8 cellular contexts compared by ENCODE assay signal in the genomic region with DNA sequence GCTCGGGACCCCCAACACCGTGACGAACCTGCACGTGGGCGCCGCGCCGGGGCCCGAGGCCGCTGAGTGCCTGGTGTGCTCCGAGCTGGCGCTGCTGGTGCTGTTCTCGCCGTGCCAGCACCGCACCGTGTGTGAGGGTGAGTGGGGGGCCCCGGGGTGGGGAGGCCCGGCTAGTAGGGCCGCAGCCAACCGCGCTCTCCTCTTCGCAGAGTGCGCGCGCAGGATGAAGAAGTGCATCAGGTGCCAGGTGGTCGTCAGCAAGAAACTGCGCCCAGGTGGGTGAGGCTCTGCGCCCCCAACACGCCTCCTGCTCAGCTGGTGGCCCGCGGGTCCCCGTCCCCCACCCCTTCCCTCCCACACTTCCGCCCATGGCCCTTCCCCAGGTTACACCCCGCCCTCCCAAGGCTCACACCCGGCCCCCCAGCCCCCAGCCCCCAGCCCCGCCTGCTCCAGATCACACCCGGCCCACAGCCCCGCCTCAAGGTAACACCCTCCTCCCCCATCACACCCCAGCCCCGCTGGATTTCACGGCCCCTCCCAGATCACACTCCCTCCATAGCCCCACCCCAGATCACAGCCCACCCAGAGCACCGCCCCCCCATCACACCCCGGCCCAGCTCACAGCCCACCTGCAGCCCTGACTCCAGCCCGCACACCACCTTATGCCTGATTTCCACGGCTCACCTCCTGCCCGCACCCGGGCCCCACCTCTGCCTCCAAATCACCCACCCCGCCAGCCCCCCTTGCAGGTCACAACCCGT. TPM values are rescaled to one million over a fixed set of nuclear protein-coding genes. Genes with fewer than 3 reads are reported as not detected.
DNase-seq lines count a peak whose midpoint lies in the region; ATAC-seq and TF ChIP-seq lines count a peak whose summit lies in the region.

No MANE protein-coding gene starts in this region.

- H3K36me3 Mint-ChIP-seq in activated T-helper 1 cell treated with anti-CD3 and anti-CD28 coated beads, Interleukin-12 subunit alpha, Interleukin-12 subunit beta, Interleukin-2, Interleukin-4 antibody, amounts not matched to agents 30 ng/mL and 10 ng/mL and 1 ng/mL, durations not matched to agents 14 hours and 24 hours and 36 hours (ENCODE audit: low read depth), result peaks cover 2% of the 10 kb centered on the region
- H3K36me3 Mint-ChIP-seq in memory B cell, result peaks cover 2% of the 10 kb centered on the region

- peak overlapping the region; percentile 24 for H3K27ac ChIP-seq in suprapubic skin
- no peak overlapping the region for H3K27ac ChIP-seq in brain microvascular endothelial cell

- no peak for TF ChIP-seq POLR2A in suprapubic skin (IDR thresholded peaks at IDR 0.05)

- peak overlapping the region; percentile 42 for H3K4me3 Mint-ChIP-seq in activated T-helper 1 cell treated with anti-CD3 and anti-CD28 coated beads, Interleukin-12 subunit alpha, Interleukin-12 subunit beta, Interleukin-2, Interleukin-4 antibody, amounts not matched to agents 30 ng/mL and 10 ng/mL and 1 ng/mL, durations not matched to agents 14 hours and 24 hours and 36 hours
- peak overlapping the region; percentile 80 for H3K4me3 Mint-ChIP-seq in memory B cell

- no peaks in the 10 kb centered on the region for H3K9me3 Mint-ChIP-seq in activated T-helper 1 cell treated with anti-CD3 and anti-CD28 coated beads, Interleukin-12 subunit alpha, Interleukin-12 subunit beta, Interleukin-2, Interleukin-4 antibody, amounts not matched to agents 30 ng/mL and 10 ng/mL and 1 ng/mL, durations not matched to agents 14 hours and 24 hours and 36 hours
- H3K9me3 Mint-ChIP-seq in memory B cell, result no peaks in the 10 kb centered on the region

- 52% methylated on average over 8 of the region's 48 CpGs for WGBS in suprapubic skin

- in situ Hi-C loops in brain microvascular endothelial cell (cut with HindIII; ENCODE audit: low pct_ligation_motif_present, low sequenced_read_pairs), result no loop called here

- H3K4me1 ChIP-seq in suprapubic skin, result peaks cover 59% of the 10 kb centered on the region

- intact Hi-C loops in activated T-helper 1 cell treated with anti-CD3 and anti-CD28 coated beads, Interleukin-12 subunit alpha, Interleukin-12 subunit beta, Interleukin-2, Interleukin-4 antibody, amounts not matched to agents 30 ng/mL and 10 ng/mL and 1 ng/mL, durations not matched to agents 14 hours and 24 hours and 36 hours (cut with micrococcal nuclease), result loop anchor here (2.0 kb wide), 2 partner anchors 15 to 29 kb away; a partner anchor contains a TSS

- TF ChIP-seq CTCF in suprapubic skin (IDR thresholded peaks at IDR 0.05), result no peak
- TF ChIP-seq CTCF in brain microvascular endothelial cell (IDR thresholded peaks at IDR 0.05; ENCODE audit: low read depth, low read length, missing control alignments), result no peak

- DNase-seq in NK-92 treated with Interleukin-12 subunit alpha and Interleukin-12 subunit beta, amount 100 ng/mL, for 24 hours (lab: John Stamatoyannopoulos, UW), result peak; percentile 92
- peak; percentile 37 for DNase-seq in activated T-helper 1 cell treated with anti-CD3 and anti-CD28 coated beads, Interleukin-12 subunit alpha, Interleukin-12 subunit beta, Interleukin-2, Interleukin-4 antibody, amounts not matched to agents 30 ng/mL and 10 ng/mL and 1 ng/mL, durations not matched to agents 14 hours and 24 hours and 36 hours (ENCODE audit: low spot score)
- DNase-seq in memory B cell (ENCODE audit: low spot score in 2 of 2) (no peak), suprapubic skin (ENCODE audit: low spot score in 2 of 2) (peak in 1 of 2 donors; percentile 79), mesenteric fat pad (ENCODE audit: low spot score) (no peak), brain microvascular endothelial cell (no peak), cerebellar cortex (ENCODE audit: low spot score) (no peak)

- H3K9me3 ChIP-seq in suprapubic skin, result no peaks in the 10 kb centered on the region

- peak overlapping the region; percentile 65 for H3K27ac Mint-ChIP-seq in activated T-helper 1 cell treated with anti-CD3 and anti-CD28 coated beads, Interleukin-12 subunit alpha, Interleukin-12 subunit beta, Interleukin-2, Interleukin-4 antibody, amounts not matched to agents 30 ng/mL and 10 ng/mL and 1 ng/mL, durations not matched to agents 14 hours and 24 hours and 36 hours
- peak overlapping the region; percentile 91 for H3K27ac Mint-ChIP-seq in memory B cell

- H3K4me1 Mint-ChIP-seq in activated T-helper 1 cell treated with anti-CD3 and anti-CD28 coated beads, Interleukin-12 subunit alpha, Interleukin-12 subunit beta, Interleukin-2, Interleukin-4 antibody, amounts not matched to agents 30 ng/mL and 10 ng/mL and 1 ng/mL, durations not matched to agents 14 hours and 24 hours and 36 hours (ENCODE audit: low read depth), result no peaks in the 10 kb centered on the region
- peaks cover 11% of the 10 kb centered on the region for H3K4me1 Mint-ChIP-seq in memory B cell

- H3K36me3 ChIP-seq in suprapubic skin (peaks cover 4% of the 10 kb centered on the region), brain microvascular endothelial cell (replicated peaks) (peaks cover 4% of the 10 kb centered on the region)

- TF ChIP-seq EP300 in suprapubic skin (IDR thresholded peaks at IDR 0.05), result no peak

- H3K27me3 Mint-ChIP-seq in activated T-helper 1 cell treated with anti-CD3 and anti-CD28 coated beads, Interleukin-12 subunit alpha, Interleukin-12 subunit beta, Interleukin-2, Interleukin-4 antibody, amounts not matched to agents 30 ng/mL and 10 ng/mL and 1 ng/mL, durations not matched to agents 14 hours and 24 hours and 36 hours (ENCODE audit: insufficient read depth), result peaks cover 4% of the 10 kb centered on the region
- H3K27me3 Mint-ChIP-seq in memory B cell, result peaks cover 4% of the 10 kb centered on the region

- H3K4me3 ChIP-seq in suprapubic skin (peak overlapping the region; percentile 49), brain microvascular endothelial cell (ENCODE audit: low read depth, low read length) (no peak overlapping the region)

- peaks cover 30% of the 10 kb centered on the region for H3K27me3 ChIP-seq in suprapubic skin
- peaks cover 17% of the 10 kb centered on the region for H3K27me3 ChIP-seq in brain microvascular endothelial cell (replicated peaks)

- peak; percentile 35 for ATAC-seq in memory B cell (ENCODE audit: low read depth)
- no peak for ATAC-seq in GM19455 (IDR thresholded peaks at IDR 0.05; ENCODE audit: unreplicated experiment)

RNA-seq across cellular contexts. Expression of a gene that starts 2.4 kb away (rescaled TPM):
- 0.49 and 0.93 TPM in 2 replicates for total RNA-seq in activated T-helper 1 cell treated with anti-CD3 and anti-CD28 coated beads, Interleukin-12 subunit alpha, Interleukin-12 subunit beta, Interleukin-2, Interleukin-4 antibody, amounts not matched to agents 30 ng/mL and 10 ng/mL and 1 ng/mL, durations not matched to agents 14 hours and 24 hours and 36 hours
- total RNA-seq in suprapubic skin, result 1 to 10 TPM; 1.7 to 3.1 (median 2.9) TPM
- 17.2 TPM for total RNA-seq in mesenteric fat pad

RNA-seq across cellular contexts. Expression of a gene that starts 14.3 kb away (rescaled TPM):
- total RNA-seq in activated T-helper 1 cell treated with anti-CD3 and anti-CD28 coated beads, Interleukin-12 subunit alpha, Interleukin-12 subunit beta, Interleukin-2, Interleukin-4 antibody, amounts not matched to agents 30 ng/mL and 10 ng/mL and 1 ng/mL, durations not matched to agents 14 hours and 24 hours and 36 hours, result 29.5 and 32.8 TPM in 2 replicates
- total RNA-seq in suprapubic skin, result 100 to 1,000 TPM; 131 to 212 (median 154) TPM
- total RNA-seq in mesenteric fat pad, result 37.9 TPM

RNA-seq across cellular contexts. Expression of a gene that starts 29.2 kb away (rescaled TPM):
- 39.1 and 39.6 TPM in 2 replicates for total RNA-seq in activated T-helper 1 cell treated with anti-CD3 and anti-CD28 coated beads, Interleukin-12 subunit alpha, Interleukin-12 subunit beta, Interleukin-2, Interleukin-4 antibody, amounts not matched to agents 30 ng/mL and 10 ng/mL and 1 ng/mL, durations not matched to agents 14 hours and 24 hours and 36 hours
- 10 to 100 TPM; 18.1 to 28.6 (median 23.3) TPM for total RNA-seq in suprapubic skin
- 20.8 TPM for total RNA-seq in mesenteric fat pad

RNA-seq across cellular contexts. Expression of a gene that starts 29.7 kb away (rescaled TPM):
- 14.6 and 14.9 TPM in 2 replicates for total RNA-seq in activated T-helper 1 cell treated with anti-CD3 and anti-CD28 coated beads, Interleukin-12 subunit alpha, Interleukin-12 subunit beta, Interleukin-2, Interleukin-4 antibody, amounts not matched to agents 30 ng/mL and 10 ng/mL and 1 ng/mL, durations not matched to agents 14 hours and 24 hours and 36 hours
- total RNA-seq in suprapubic skin (10 to 100 TPM in 3 of 4 donors, 1 to 10 TPM in 1; 9.0 to 26.2 (median 24.5) TPM), mesenteric fat pad (2.9 TPM)

RNA-seq across cellular contexts. Expression of a gene that starts 54.9 kb away (rescaled TPM):
- total RNA-seq in activated T-helper 1 cell treated with anti-CD3 and anti-CD28 coated beads, Interleukin-12 subunit alpha, Interleukin-12 subunit beta, Interleukin-2, Interleukin-4 antibody, amounts not matched to agents 30 ng/mL and 10 ng/mL and 1 ng/mL, durations not matched to agents 14 hours and 24 hours and 36 hours, result 135 and 137 TPM in 2 replicates
- total RNA-seq in suprapubic skin, result 100 to 1,000 TPM; 102 to 115 (median 109) TPM
- total RNA-seq in mesenteric fat pad, result 144 TPM

Comparison
In these comparisons a context has a peak if more than half of its experiments do, and no peak if none do; other contexts are left out.
1. DNase-seq: peak in NK-92 treated with Interleukin-12 subunit alpha and Interleukin-12 subunit beta, amount 100 ng/mL, for 24 hours (single experiment) and activated T-helper 1 cell treated with anti-CD3 and anti-CD28 coated beads, Interleukin-12 subunit alpha, Interleukin-12 subunit beta, Interleukin-2, Interleukin-4 antibody, amounts not matched to agents 30 ng/mL and 10 ng/mL and 1 ng/mL, durations not matched to agents 14 hours and 24 hours and 36 hours (single experiment); none in memory B cell (0 of 2), mesenteric fat pad (single experiment), brain microvascular endothelial cell (single experiment) and cerebellar cortex (single experiment).